Comparison of ENCODE assay signal across 8 cellular contexts in the genomic region with DNA sequence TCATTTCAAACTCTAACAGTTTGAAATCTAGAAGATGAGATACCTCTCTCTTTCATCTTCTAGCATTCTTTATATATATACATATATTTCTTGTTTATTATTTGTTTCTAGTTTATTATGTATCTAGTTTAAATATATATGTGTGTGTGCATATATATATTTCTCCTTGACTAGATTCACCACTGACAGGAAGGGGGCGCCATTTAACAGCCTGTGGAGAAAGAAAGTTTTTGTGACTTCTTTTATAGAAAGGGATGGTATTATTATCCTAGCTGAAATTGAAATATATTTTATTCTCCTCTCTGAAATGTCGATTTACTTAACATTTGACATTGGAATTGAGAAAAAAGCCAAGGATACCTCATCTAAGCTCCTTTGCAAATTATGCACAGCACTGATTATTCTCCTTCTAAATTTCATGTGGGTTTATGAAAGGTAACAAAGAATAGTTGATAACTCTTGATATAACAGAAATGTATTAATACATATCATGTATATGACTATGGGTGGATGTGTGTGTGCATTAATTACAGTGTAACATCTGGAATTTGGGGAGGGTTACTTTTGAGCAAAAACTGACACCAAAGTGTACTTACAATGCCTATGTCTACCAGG.
DNase-seq lines count a peak whose midpoint lies in the region; ATAC-seq, FAIRE-seq and TF ChIP-seq lines count a peak whose summit lies in the region.

No MANE protein-coding gene starts in this region.

- FAIRE-seq in GM12891 (lab: Jason Lieb, UNC): no peak

- TF ChIP-seq POLR2A in GM12891 (IDR thresholded peaks at IDR 0.05; ENCODE audit: low read depth, low read length): no peak

- no peaks in the 10 kb centered on the region for H3K27me3 ChIP-seq in HL-60 (ENCODE audit: insufficient read depth, poor library complexity, severe bottlenecking)

- no peak for ATAC-seq in HG03378 (IDR thresholded peaks at IDR 0.05; ENCODE audit: unreplicated experiment)

- peak; percentile 30 for DNase-seq in DMS153 (lab: John Stamatoyannopoulos, UW)
- peak in 1 of 2 experiments; percentile 27 for DNase-seq in HL-60 (ENCODE audit: low read depth in 1 of 2, low spot score in 1 of 2)
- DNase-seq in OCI-M1 (lab: John Stamatoyannopoulos, UW): peak; percentile 68
- DNase-seq in astrocyte of the hippocampus (ENCODE audit: low read depth, low spot score): peak; percentile 74
- peak; percentile 82 for DNase-seq in inferior parietal cortex (ENCODE audit: extremely low spot score)
- DNase-seq in stimulated activated CD4-positive, alpha-beta T cell treated with anti-CD3 and anti-CD28 coated beads, Interleukin-2, amount 100 ng/mL, for 48 hours: peak; percentile 27 to 47
- DNase-seq in GM12891 (ENCODE audit: insufficient read length, low spot score): no peak

- peak; percentile 42 for TF ChIP-seq CTCF in HL-60 (IDR thresholded peaks at IDR 0.05; ENCODE audit: insufficient read depth, low read length)

- no peak overlapping the region for H3K4me3 ChIP-seq in HL-60 (replicated peaks; ENCODE audit: insufficient read depth, low read length)

- H3K27ac ChIP-seq in HL-60 (replicated peaks): no peak overlapping the region

TF ChIP-seq in GM12891, 5 proteins besides CTCF, POLR2A, EP300 and RAD21:
- no peak for TF ChIP-seq PAX5 (IDR thresholded peaks at IDR 0.05; ENCODE audit: insufficient read depth, low read length, severe bottlenecking)
- TF ChIP-seq POU2F2 (IDR thresholded peaks at IDR 0.05; ENCODE audit: low read depth, low read length): no peak
- TF ChIP-seq POLR2AphosphoS5 (IDR thresholded peaks at IDR 0.05; ENCODE audit: low read depth, low read length): no peak
